27 cellular contexts compared by ENCODE assay signal in genomic region chr14:29566194-29566593, GRCh38.
"Had no signal": no experiment of that assay in that cellular context is flagged by ENCODE, and none has a peak within 500 bp of the region (broad histone marks: within the 10 kb centered on the region; RNA-seq: fewer than 3 reads in every experiment).

No MANE protein-coding gene starts in this region.

- ATAC-seq: effector memory CD8-positive, alpha-beta T cell; esophagus mucosa; foreskin keratinocyte; gastrocnemius medialis; gastroesophageal sphincter; heart left ventricle; heart right ventricle had no signal

- H3K4me3 ChIP-seq: colonic mucosa, coronary artery, dorsolateral prefrontal cortex, esophagus muscularis mucosa, esophagus squamous epithelium, gastrocnemius medialis, gastroesophageal sphincter, heart left ventricle, heart right ventricle, hepatocyte had no signal

- FAIRE-seq: endometrium, endothelial cell of umbilical vein, frontal cortex had no signal

- H3K27ac ChIP-seq: colonic mucosa, coronary artery, dorsolateral prefrontal cortex, epithelial cell of prostate, esophagus muscularis mucosa, esophagus squamous epithelium, foreskin keratinocyte, gastrocnemius medialis, gastroesophageal sphincter, heart left ventricle, heart right ventricle, hepatocyte had no signal

- H2AFZ ChIP-seq: hepatocyte had no signal

- DNase-seq: colonic mucosa; cortex of kidney; dermis blood vessel endothelial cell; dorsolateral prefrontal cortex; effector CD4-positive, alpha-beta T cell; effector memory CD4-positive, alpha-beta T cell; effector memory CD8-positive, alpha-beta T cell; endodermal cell; erythroblast; esophagus squamous epithelium; foreskin fibroblast; foreskin keratinocyte; foreskin melanocyte; gastrocnemius medialis; glutamatergic neuron; head of caudate nucleus; heart left ventricle; heart right ventricle had no signal

- H3K4me2 ChIP-seq: hepatocyte had no signal

- H3K79me2 ChIP-seq: hepatocyte had no signal

- H3K9me3 ChIP-seq: colonic mucosa, esophagus squamous epithelium, gastrocnemius medialis had no signal

- H3K4me1 ChIP-seq: colonic mucosa, esophagus muscularis mucosa, esophagus squamous epithelium, foreskin keratinocyte, gastrocnemius medialis, gastroesophageal sphincter, heart left ventricle, heart right ventricle had no signal

- H3K36me3 ChIP-seq: colonic mucosa, esophagus muscularis mucosa, esophagus squamous epithelium, gastrocnemius medialis, gastroesophageal sphincter, heart left ventricle, heart right ventricle had no signal

- H3K27me3 ChIP-seq: colonic mucosa, dorsolateral prefrontal cortex, esophagus muscularis mucosa, esophagus squamous epithelium, foreskin keratinocyte, gastrocnemius medialis, gastroesophageal sphincter, heart left ventricle, heart right ventricle, hepatocyte had no signal
